In the genomic region with DNA sequence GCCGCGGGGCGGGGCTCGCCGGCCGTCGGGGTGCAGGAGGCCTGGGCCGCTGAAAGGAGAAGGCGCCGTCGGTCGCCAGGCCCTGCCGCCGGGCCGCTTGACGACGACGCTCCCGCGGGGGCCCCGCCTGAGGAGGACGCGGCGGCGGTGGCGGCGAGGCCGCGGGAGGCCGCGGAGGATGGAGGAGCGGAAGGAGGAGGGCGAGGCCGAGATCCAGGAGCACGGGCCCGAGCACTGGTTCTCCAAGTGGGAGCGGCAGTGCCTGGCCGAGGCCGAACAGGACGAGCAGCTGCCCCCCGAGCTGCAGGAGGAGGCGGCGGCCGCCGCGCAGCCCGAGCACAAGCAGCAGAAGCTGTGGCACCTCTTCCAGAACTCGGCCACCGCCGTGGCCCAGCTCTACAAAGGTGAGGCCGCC, we compare ENCODE assay signal across 1 cellular context.
TF ChIP-seq lines count a peak whose summit lies in the region.

No MANE protein-coding gene starts in this region.

TF ChIP-seq in SK-N-SH, 30 proteins besides CTCF, POLR2A, EP300 and RAD21 (continued from another document):
- TF ChIP-seq, protein P1, sequence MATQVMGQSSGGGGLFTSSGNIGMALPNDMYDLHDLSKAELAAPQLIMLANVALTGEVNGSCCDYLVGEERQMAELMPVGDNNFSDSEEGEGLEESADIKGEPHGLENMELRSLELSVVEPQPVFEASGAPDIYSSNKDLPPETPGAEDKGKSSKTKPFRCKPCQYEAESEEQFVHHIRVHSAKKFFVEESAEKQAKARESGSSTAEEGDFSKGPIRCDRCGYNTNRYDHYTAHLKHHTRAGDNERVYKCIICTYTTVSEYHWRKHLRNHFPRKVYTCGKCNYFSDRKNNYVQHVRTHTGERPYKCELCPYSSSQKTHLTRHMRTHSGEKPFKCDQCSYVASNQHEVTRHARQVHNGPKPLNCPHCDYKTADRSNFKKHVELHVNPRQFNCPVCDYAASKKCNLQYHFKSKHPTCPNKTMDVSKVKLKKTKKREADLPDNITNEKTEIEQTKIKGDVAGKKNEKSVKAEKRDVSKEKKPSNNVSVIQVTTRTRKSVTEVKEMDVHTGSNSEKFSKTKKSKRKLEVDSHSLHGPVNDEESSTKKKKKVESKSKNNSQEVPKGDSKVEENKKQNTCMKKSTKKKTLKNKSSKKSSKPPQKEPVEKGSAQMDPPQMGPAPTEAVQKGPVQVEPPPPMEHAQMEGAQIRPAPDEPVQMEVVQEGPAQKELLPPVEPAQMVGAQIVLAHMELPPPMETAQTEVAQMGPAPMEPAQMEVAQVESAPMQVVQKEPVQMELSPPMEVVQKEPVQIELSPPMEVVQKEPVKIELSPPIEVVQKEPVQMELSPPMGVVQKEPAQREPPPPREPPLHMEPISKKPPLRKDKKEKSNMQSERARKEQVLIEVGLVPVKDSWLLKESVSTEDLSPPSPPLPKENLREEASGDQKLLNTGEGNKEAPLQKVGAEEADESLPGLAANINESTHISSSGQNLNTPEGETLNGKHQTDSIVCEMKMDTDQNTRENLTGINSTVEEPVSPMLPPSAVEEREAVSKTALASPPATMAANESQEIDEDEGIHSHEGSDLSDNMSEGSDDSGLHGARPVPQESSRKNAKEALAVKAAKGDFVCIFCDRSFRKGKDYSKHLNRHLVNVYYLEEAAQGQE (IDR thresholded peaks at IDR 0.05; ENCODE audit: low read depth, low read length), result no peak
- TF ChIP-seq RCOR1 (IDR thresholded peaks at IDR 0.05; ENCODE audit: low read length) (no peak), GATA2 (CRISPR knock-in tag; IDR thresholded peaks at IDR 0.05) (no peak), RFX5 (IDR thresholded peaks at IDR 0.05; ENCODE audit: low read length) (no peak), TCF12 (IDR thresholded peaks at IDR 0.05) (no peak), NFIC (IDR thresholded peaks at IDR 0.05; ENCODE audit: borderline replicate concordance) (no peak), JUND (IDR thresholded peaks at IDR 0.05) (no peak), TEAD4 (IDR thresholded peaks at IDR 0.05; ENCODE audit: borderline replicate concordance, insufficient read depth) (no peak), GABPA (IDR thresholded peaks at IDR 0.05; ENCODE audit: low read depth) (no peak), FOXJ3 (CRISPR knock-in tag; IDR thresholded peaks at IDR 0.05) (no peak)
- TF ChIP-seq, protein P2, sequence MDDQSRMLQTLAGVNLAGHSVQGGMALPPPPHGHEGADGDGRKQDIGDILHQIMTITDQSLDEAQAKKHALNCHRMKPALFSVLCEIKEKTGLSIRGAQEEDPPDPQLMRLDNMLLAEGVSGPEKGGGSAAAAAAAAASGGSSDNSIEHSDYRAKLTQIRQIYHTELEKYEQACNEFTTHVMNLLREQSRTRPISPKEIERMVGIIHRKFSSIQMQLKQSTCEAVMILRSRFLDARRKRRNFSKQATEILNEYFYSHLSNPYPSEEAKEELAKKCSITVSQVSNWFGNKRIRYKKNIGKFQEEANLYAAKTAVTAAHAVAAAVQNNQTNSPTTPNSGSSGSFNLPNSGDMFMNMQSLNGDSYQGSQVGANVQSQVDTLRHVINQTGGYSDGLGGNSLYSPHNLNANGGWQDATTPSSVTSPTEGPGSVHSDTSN (IDR thresholded peaks at IDR 0.05), result no peak
TF ChIP-seq in SK-N-SH: peak in this region for 0.
